ENCODE assay signal across 7 cellular contexts in the genomic region with DNA sequence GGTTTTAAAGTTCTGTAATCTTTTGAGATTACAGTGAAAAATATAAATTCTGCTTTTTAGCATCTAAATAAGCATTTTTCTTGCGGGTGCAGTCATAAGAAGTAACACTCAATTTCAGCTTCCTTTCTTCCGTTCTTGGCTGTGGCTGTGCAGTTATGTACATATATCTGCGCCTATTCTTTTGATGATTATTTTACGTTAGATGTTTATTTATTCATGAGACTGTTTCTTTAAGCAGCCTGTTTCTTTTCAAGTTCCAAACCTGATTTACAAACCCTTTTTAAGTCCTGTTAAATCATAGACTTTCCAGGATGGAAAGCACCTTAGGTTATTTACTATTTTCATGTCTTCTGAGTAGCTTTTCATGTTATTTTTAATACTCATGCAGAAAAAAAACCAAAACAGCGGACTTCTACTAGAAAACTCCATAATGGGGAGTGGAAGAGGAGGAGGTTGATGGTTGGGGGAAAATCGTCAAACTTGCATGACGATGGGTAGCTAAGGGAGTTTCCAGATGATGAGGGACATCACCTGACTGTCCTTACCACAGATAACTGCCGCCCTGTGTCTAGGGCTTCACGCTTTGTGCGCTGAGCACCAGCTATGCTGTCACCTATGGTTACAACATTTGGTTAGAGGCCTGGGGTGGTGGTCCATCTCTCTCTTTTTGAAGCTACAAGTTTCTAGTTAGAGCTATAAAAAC. TPM values are rescaled to one million over a fixed set of nuclear protein-coding genes. Genes with fewer than 3 reads are reported as not detected.
DNase-seq lines count a peak whose midpoint lies in the region; ATAC-seq, FAIRE-seq and TF ChIP-seq lines count a peak whose summit lies in the region.

No MANE protein-coding gene starts in this region.

- TF ChIP-seq EP300 in ovary (IDR thresholded peaks at IDR 0.05), result no peak

- H3K36me3 ChIP-seq in ovary, result no peaks in the 10 kb centered on the region

- TF ChIP-seq POLR2A in ovary (IDR thresholded peaks at IDR 0.05), result no peak

- WGBS in ovary, 3 donors, result 70 to 81% (median 75%) methylated on average over 10 of the region's 10 CpGs

- ATAC-seq in GM19463 (IDR thresholded peaks at IDR 0.05; ENCODE audit: unreplicated experiment), result peak; percentile 81
- ATAC-seq in HG03558 (IDR thresholded peaks at IDR 0.05; ENCODE audit: extremely low read depth, unreplicated experiment), result peak; percentile 66

- DNase-seq in activated gamma-delta T cell treated with anti-CD3 and anti-CD28 coated beads, Interleukin-2, amount 50 U/mL, for 16 hours (ENCODE audit: low read depth), result peak; percentile 40
- peak; percentile 4 to 38 for DNase-seq in stimulated activated CD8-positive, alpha-beta memory T cell treated with anti-CD3 and anti-CD28 coated beads, Interleukin-7, amount 100 ng/mL, for 1 hour (ENCODE audit: low read depth in 2 of 2)
- DNase-seq in ovary (no peak), EL (no peak), RCC 7860 (ENCODE audit: low spot score) (no peak)

- H3K4me3 ChIP-seq in ovary, result no peak overlapping the region

- no peak for TF ChIP-seq CTCF in ovary (IDR thresholded peaks at IDR 0.05)

- intact Hi-C loops in ovary (cut with DNase I), result loop anchor here in 1 of 4 donors (5.0 kb wide), 1 partner anchor 45 kb away; no protein-coding TSS in a partner anchor

- peak overlapping the region in 1 of 2 donors; percentile 99 for H3K27ac ChIP-seq in ovary

- no peaks in the 10 kb centered on the region for H3K27me3 ChIP-seq in ovary

- no peak for FAIRE-seq in RCC 7860 (lab: Jason Lieb, UNC)

- H3K4me1 ChIP-seq in ovary (ENCODE audit: insufficient read depth), result peaks cover 7% of the 10 kb centered on the region

- H3K9me3 ChIP-seq in ovary, result no peaks in the 10 kb centered on the region

RNA-seq across cellular contexts. Expression of a gene that starts 2.6 kb away (rescaled TPM):
- total RNA-seq in ovary, result 10 to 100 TPM; 32.3 to 81.9 (median 72.4) TPM
- polyA plus RNA-seq in ovary, result 10 to 100 TPM; 30.0 to 41.4 TPM

Comparison
In these comparisons a context has a peak if more than half of its experiments do, and no peak if none do; other contexts are left out.
1. DNase-seq: peak in activated gamma-delta T cell treated with anti-CD3 and anti-CD28 coated beads, Interleukin-2, amount 50 U/mL, for 16 hours (single experiment) and stimulated activated CD8-positive, alpha-beta memory T cell treated with anti-CD3 and anti-CD28 coated beads, Interleukin-7, amount 100 ng/mL, for 1 hour (2 of 2); none in ovary (0 of 5), EL (single experiment) and RCC 7860 (single experiment).